ENCODE assay signal across 20 cellular contexts in the genomic region with DNA sequence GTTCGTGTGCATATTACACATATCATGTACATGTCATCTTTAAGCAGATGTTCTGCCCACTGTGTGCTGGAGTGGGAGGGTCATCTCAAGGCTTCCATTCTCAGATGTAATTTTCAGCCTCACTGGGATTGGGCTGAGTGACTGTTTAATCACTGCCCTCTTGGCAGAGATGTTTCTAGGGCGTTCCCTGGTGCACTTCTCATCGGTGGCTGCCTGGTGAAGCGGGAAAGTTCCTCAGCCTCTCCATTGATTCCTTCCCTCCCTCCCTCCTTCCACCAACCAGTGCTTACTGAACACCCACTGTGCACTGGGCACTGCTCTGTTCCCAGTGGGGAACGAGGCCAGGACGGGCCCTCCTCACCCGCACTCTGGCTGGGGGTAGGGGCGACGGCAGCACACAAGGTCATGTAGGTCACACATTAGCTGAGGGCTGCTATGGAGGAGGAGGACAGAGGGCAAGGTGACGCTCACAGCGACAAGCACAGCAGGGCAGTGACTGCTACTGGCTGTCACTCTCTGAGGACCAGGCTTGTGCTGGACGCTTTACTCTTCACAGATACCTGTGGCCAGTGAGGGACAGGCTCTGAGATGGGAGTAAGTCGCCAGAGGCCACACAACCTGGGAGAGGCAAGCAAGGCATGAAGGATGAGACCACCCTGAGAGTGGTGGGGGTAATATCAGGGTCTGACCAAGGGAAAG. TPM values are rescaled to one million over a fixed set of nuclear protein-coding genes. Genes with fewer than 3 reads are reported as not detected.
DNase-seq lines count a peak whose midpoint lies in the region; ATAC-seq and TF ChIP-seq lines count a peak whose summit lies in the region.
"Had no signal": no experiment of that assay in that cellular context is flagged by ENCODE, and none has a peak within 500 bp of the region (broad histone marks: within the 10 kb centered on the region; RNA-seq: fewer than 3 reads in every experiment).

No MANE protein-coding gene starts in this region.

- TF ChIP-seq CTCF in neural crest cell (conservative IDR thresholded peaks at IDR 0.05) (no peak), PC-3 (conservative IDR thresholded peaks at IDR 0.05; ENCODE audit: low read depth, low read length) (no peak)

- no peaks in the 10 kb centered on the region for H4K20me1 ChIP-seq in PC-3 (ENCODE audit: low read length)

- H3K36me3 ChIP-seq in PC-3 (ENCODE audit: low read depth, low read length): no peaks in the 10 kb centered on the region

- intact Hi-C loops in PC-3 (cut with micrococcal nuclease): no loop called here

- POLR2A ChIA-PET in PC-3 (lab: Charles Lee; ENCODE audit: unreplicated experiment): no interaction called here

- H3K79me2 ChIP-seq in PC-3 (ENCODE audit: low read length): no peaks in the 10 kb centered on the region

- no peak overlapping the region for H3K9ac ChIP-seq in PC-3 (ENCODE audit: low read length)

- peak overlapping the region; percentile 60 for H3K27ac Mint-ChIP-seq in central memory CD8-positive, alpha-beta T cell (ENCODE audit: low read depth)
- H3K27ac Mint-ChIP-seq in neural crest cell (ENCODE audit: unreplicated experiment): peak overlapping the region; percentile 84

- H3K9me3 ChIP-seq in PC-3 (ENCODE audit: low read length): no peaks in the 10 kb centered on the region

- no peaks in the 10 kb centered on the region for H3F3A ChIP-seq in PC-3 (ENCODE audit: low read length, unreplicated experiment)

- ATAC-seq in central memory CD8-positive, alpha-beta T cell (replicated peaks; ENCODE audit: extremely low read depth, poor library complexity, severe bottlenecking): no peak
- ATAC-seq in PC-3: no peak
- ATAC-seq: Right ventricle myocardium inferior had no signal

- no TSS peak for BruUV-seq in PC-3 (replicated peaks; lab: Mats Ljungman, UMichigan)

- no peak overlapping the region for H3K4me3 ChIP-seq in PC-3 (ENCODE audit: low read length)
- H3K4me3 ChIP-seq: SK-N-MC had no signal

- H3K27me3 ChIP-seq in PC-3 (ENCODE audit: low read length): no peaks in the 10 kb centered on the region

- H3K9me2 ChIP-seq in PC-3 (replicated peaks; ENCODE audit: low read length): no peaks in the 10 kb centered on the region

- no peak overlapping the region for H2AFZ ChIP-seq in PC-3 (ENCODE audit: low read length)

- H3K4me2 ChIP-seq in PC-3 (ENCODE audit: low read length): no peak overlapping the region

- H3K4me1 ChIP-seq in PC-3 (ENCODE audit: insufficient read depth, low read length): no peaks in the 10 kb centered on the region

- CTCF ChIA-PET in PC-3 (lab: Charles Lee): no interaction called here

- DNase-seq in NCI-H2227 (lab: John Stamatoyannopoulos, UW; ENCODE audit: unreplicated experiment) (peak; percentile 47), neural crest cell (ENCODE audit: low read depth, low spot score) (no peak), substantia nigra (lab: John Stamatoyannopoulos, UW) (peak in 1 of 49 donors; percentile 63), PC-3 (no peak), HK-2 (ENCODE audit: unreplicated experiment) (no peak), NCI-H2029 treated with DMSO at 0.1 percent for 48 hours (lab: John Stamatoyannopoulos, UW) (no peak)
- DNase-seq in central memory CD8-positive, alpha-beta T cell (ENCODE audit: low spot score in 2 of 2): no peak
- DNase-seq in stimulated activated CD4-positive, alpha-beta T cell treated with anti-CD3 and anti-CD28 coated beads, Interleukin-4, amount 100 ng/mL, for 4 hours: no peak
- DNase-seq: DMS79, KBM-7, NCI-H1105 treated with DMSO at 0.1 percent for 48 hours, NCI-H1694, NCI-H2107, NCI-H226, NCI-H524 had no signal

- peaks cover 1% of the 10 kb centered on the region for H3K36me3 Mint-ChIP-seq in central memory CD8-positive, alpha-beta T cell (ENCODE audit: insufficient read depth)
- no peaks in the 10 kb centered on the region for H3K36me3 Mint-ChIP-seq in neural crest cell (ENCODE audit: low read depth)

- H3K9me3 Mint-ChIP-seq in central memory CD8-positive, alpha-beta T cell: no peaks in the 10 kb centered on the region
- H3K9me3 Mint-ChIP-seq in neural crest cell: no peaks in the 10 kb centered on the region

- no peak overlapping the region for H3K4me3 Mint-ChIP-seq in central memory CD8-positive, alpha-beta T cell
- peak overlapping the region; percentile 15 for H3K4me3 Mint-ChIP-seq in neural crest cell

- H3K4me1 Mint-ChIP-seq in central memory CD8-positive, alpha-beta T cell: peaks cover 6% of the 10 kb centered on the region
- H3K4me1 Mint-ChIP-seq in neural crest cell: peaks cover 6% of the 10 kb centered on the region

- no peaks in the 10 kb centered on the region for H3K27me3 Mint-ChIP-seq in central memory CD8-positive, alpha-beta T cell
- H3K27me3 Mint-ChIP-seq in neural crest cell (ENCODE audit: low read depth): no peaks in the 10 kb centered on the region

- peak overlapping the region; percentile 67 for H3K27ac ChIP-seq in substantia nigra (ENCODE audit: low read depth, low read length, poor library complexity, severe bottlenecking)
- H3K27ac ChIP-seq in PC-3 (ENCODE audit: low read length): no peak overlapping the region
- H3K27ac ChIP-seq: C4-2B, SK-N-MC had no signal

RNA-seq across cellular contexts. Expression of gene GNAZ, which starts 22.9 kb away (rescaled TPM):
- 25.2 and 25.5 TPM in 2 replicates for total RNA-seq in neural crest cell
- total RNA-seq in PC-3 (2014; rRNA removed): 14.4 and 17.6 TPM in 2 replicates

RNA-seq across cellular contexts. Expression of gene RSPH14, which starts 48.6 kb away (rescaled TPM):
- 0.86 and 2.9 TPM in 2 replicates for total RNA-seq in neural crest cell
- 0.35 and 0.44 TPM in 2 replicates for total RNA-seq in PC-3 (2014; rRNA removed)
- total RNA-seq: A673, H4, Right ventricle myocardium inferior had no signal

RNA-seq across cellular contexts. Expression of gene RAB36, which starts 52.0 kb away (rescaled TPM):
- total RNA-seq in neural crest cell (13.5 and 14.4 TPM in 2 replicates), PC-3 (2014; rRNA removed) (1.1 and 5.1 TPM in 2 replicates)
